29 cellular contexts compared by ENCODE assay signal in genomic region chr14:24913746-24914145, GRCh38.
"Had no signal": no experiment of that assay in that cellular context is flagged by ENCODE, and none has a peak within 500 bp of the region (broad histone marks: within the 10 kb centered on the region; RNA-seq: fewer than 3 reads in every experiment).

No MANE protein-coding gene starts in this region.

- H3K27ac ChIP-seq: left ventricle myocardium inferior, pancreas, prostate gland, testis, thyroid gland, transverse colon, upper lobe of right lung had no signal

- H3K4me1 Mint-ChIP-seq: naive thymus-derived CD4-positive, alpha-beta T cell; stimulated activated memory B cell treated with anti-CD40 and anti-IgM and Interleukin-4, amounts not matched to agents 10 μg/mL and 1 μg/mL and 100 μg/mL, for 72 hours; stimulated activated naive CD8-positive, alpha-beta T cell treated with anti-CD3 and anti-CD28 coated beads, Interleukin-15, amount 100 ng/mL, for 72 hours had no signal

- H3K4me1 ChIP-seq: testis had no signal

- H3K27ac Mint-ChIP-seq: mesothelial cell of epicardium; naive thymus-derived CD4-positive, alpha-beta T cell; natural killer cell treated with Interleukin-12 subunit alpha and Interleukin-12 subunit beta and Interleukin-15 and Interleukin-18, amount 100 ng/mL, for 72 hours; stimulated activated memory B cell treated with anti-CD40 and anti-IgM and Interleukin-4, amounts not matched to agents 10 μg/mL and 1 μg/mL and 100 μg/mL, for 72 hours; stimulated activated naive CD8-positive, alpha-beta T cell treated with anti-CD3 and anti-CD28 coated beads, Interleukin-15, amount 100 ng/mL, for 72 hours had no signal

- H3K9me3 Mint-ChIP-seq: mesothelial cell of epicardium; natural killer cell treated with Interleukin-12 subunit alpha and Interleukin-12 subunit beta and Interleukin-15 and Interleukin-18, amount 100 ng/mL, for 72 hours; neural crest cell; stimulated activated memory B cell treated with anti-CD40 and anti-IgM and Interleukin-4, amounts not matched to agents 10 μg/mL and 1 μg/mL and 100 μg/mL, for 72 hours; stimulated activated naive CD8-positive, alpha-beta T cell treated with anti-CD3 and anti-CD28 coated beads, Interleukin-15, amount 100 ng/mL, for 72 hours had no signal

- H3K4me3 Mint-ChIP-seq: mesothelial cell of epicardium; naive thymus-derived CD4-positive, alpha-beta T cell; natural killer cell treated with Interleukin-12 subunit alpha and Interleukin-12 subunit beta and Interleukin-15 and Interleukin-18, amount 100 ng/mL, for 72 hours; neural crest cell; stimulated activated memory B cell treated with anti-CD40 and anti-IgM and Interleukin-4, amounts not matched to agents 10 μg/mL and 1 μg/mL and 100 μg/mL, for 72 hours; stimulated activated naive CD8-positive, alpha-beta T cell treated with anti-CD3 and anti-CD28 coated beads, Interleukin-15, amount 100 ng/mL, for 72 hours had no signal

- ATAC-seq: left colon; naive thymus-derived CD4-positive, alpha-beta T cell; natural killer cell treated with Interleukin-12 subunit alpha and Interleukin-12 subunit beta and Interleukin-15 and Interleukin-18, amount 100 ng/mL, for 72 hours; pancreas; right cardiac atrium; sciatic nerve; stimulated activated memory B cell treated with anti-CD40 and anti-IgM and Interleukin-4, amounts not matched to agents 10 μg/mL and 1 μg/mL and 100 μg/mL, for 72 hours; stimulated activated naive CD8-positive, alpha-beta T cell treated with anti-CD3 and anti-CD28 coated beads, Interleukin-15, amount 100 ng/mL, for 72 hours; upper lobe of right lung had no signal

- H3K4me3 ChIP-seq: left ventricle myocardium inferior, lung, pancreas, prostate gland, testis, thyroid gland, transverse colon, upper lobe of right lung had no signal

- DNase-seq: hippocampal formation; kidney glomerular epithelial cell; left colon; left ventricle myocardium inferior; mesendoderm; naive thymus-derived CD4-positive, alpha-beta T cell; nucleus accumbens; pancreas; posterior cingulate gyrus; retina; small intestine; stimulated activated CD4-positive, alpha-beta T cell treated with anti-CD3 and anti-CD28 coated beads, Interleukin-1b, Interleukin-23, amount 100 ng/mL, for 48 hours; stimulated activated CD4-positive, alpha-beta T cell treated with anti-CD3 and anti-CD28 coated beads, Interleukin-2, amount 100 ng/mL, for 48 hours; stimulated activated CD4-positive, alpha-beta T cell treated with anti-CD3 and anti-CD28 coated beads, Interleukin-4, amount 100 ng/mL, for 4 hours; stimulated activated CD8-positive, alpha-beta memory T cell treated with anti-CD3 and anti-CD28 coated beads, Interleukin-4, amount 100 ng/mL, for 48 hours; stimulated activated naive CD4-positive, alpha-beta T cell treated with Interleukin-2 at 50 U/mL for 16 hours; stimulated activated naive CD8-positive, alpha-beta T cell treated with anti-CD3 and anti-CD28 coated beads, Interleukin-15, amount 100 ng/mL, for 72 hours; testis; thyroid gland; transverse colon; upper lobe of right lung had no signal

- H3K27me3 ChIP-seq: pancreas, testis, thyroid gland, transverse colon, upper lobe of right lung had no signal

- H3K9me3 ChIP-seq: left ventricle myocardium inferior, pancreas, prostate gland, testis, thyroid gland, transverse colon, upper lobe of right lung had no signal

- H3K36me3 Mint-ChIP-seq: mesothelial cell of epicardium; naive thymus-derived CD4-positive, alpha-beta T cell; natural killer cell treated with Interleukin-12 subunit alpha and Interleukin-12 subunit beta and Interleukin-15 and Interleukin-18, amount 100 ng/mL, for 72 hours; stimulated activated memory B cell treated with anti-CD40 and anti-IgM and Interleukin-4, amounts not matched to agents 10 μg/mL and 1 μg/mL and 100 μg/mL, for 72 hours had no signal

- H3K36me3 ChIP-seq: left ventricle myocardium inferior, pancreas, prostate gland, thyroid gland, transverse colon, upper lobe of right lung had no signal
